ENCODE assay signal across 1 cellular context in genomic region chr22:45742866-45743450, GRCh38.
TF ChIP-seq lines count a peak whose summit lies in the region.

No MANE protein-coding gene starts in this region.

TF ChIP-seq in H1, 55 proteins besides CTCF, POLR2A, EP300 and RAD21 (continued from another document):
- TF ChIP-seq USF2 (IDR thresholded peaks at IDR 0.05; ENCODE audit: low read length) (no peak), KDM1A (IDR thresholded peaks at IDR 0.05; ENCODE audit: borderline replicate concordance, low read length) (no peak), CEBPB (IDR thresholded peaks at IDR 0.05; ENCODE audit: low read depth, low read length) (0 out of 2 replicates have a peak, but pooled peaks have one; percentile 39)
